ENCODE assay signal across 21 cellular contexts in the genomic region with DNA sequence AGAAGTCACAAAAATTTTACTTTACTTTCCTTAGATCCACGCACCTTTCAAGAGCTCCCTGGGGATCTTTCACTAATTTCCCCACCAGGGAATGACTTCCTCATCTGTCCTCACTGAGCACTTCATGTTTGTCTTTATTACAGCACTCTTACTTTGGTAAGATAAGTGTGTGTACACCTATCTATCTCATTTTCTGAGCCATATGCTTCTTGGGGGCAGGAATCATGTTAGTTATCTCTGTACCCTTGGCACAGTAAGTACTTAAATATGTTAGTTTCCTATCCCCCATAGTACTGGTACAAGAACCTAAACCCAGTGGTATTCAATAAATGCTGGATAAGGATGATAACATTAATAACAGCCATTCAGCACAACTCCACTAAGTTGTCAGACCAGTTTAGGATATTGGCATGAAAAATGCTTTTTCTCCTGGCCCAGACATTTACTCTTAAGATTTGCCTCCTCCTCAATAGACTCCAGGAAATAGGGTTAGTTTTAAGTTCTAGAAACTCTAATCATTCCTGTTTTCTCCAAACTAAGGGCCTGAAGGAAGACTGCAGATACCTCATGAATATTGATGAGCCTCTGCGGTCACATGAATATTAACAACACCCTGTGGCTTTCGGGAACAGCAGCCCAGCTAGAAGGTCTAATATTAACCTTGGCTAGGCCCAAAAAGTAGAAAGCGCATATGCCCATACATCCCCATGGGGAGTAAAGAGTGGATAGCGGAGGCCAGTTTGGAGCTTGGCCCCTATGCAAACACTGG. TPM values are rescaled to one million over a fixed set of nuclear protein-coding genes. Genes with fewer than 3 reads are reported as not detected.
DNase-seq lines count a peak whose midpoint lies in the region; FAIRE-seq and TF ChIP-seq lines count a peak whose summit lies in the region.
"Had no signal": no experiment of that assay in that cellular context is flagged by ENCODE, and none has a peak within 500 bp of the region (broad histone marks: within the 10 kb centered on the region; RNA-seq: fewer than 3 reads in every experiment).

No MANE protein-coding gene starts in this region.

- POLR2A ChIA-PET in Caco-2 (lab: Charles Lee): no interaction called here

- no peaks in the 10 kb centered on the region for H3K9me3 ChIP-seq in Caco-2
- H3K9me3 ChIP-seq in SK-N-MC (ENCODE audit: low read depth, low read length): no peaks in the 10 kb centered on the region
- H3K9me3 ChIP-seq in osteoblast (ENCODE audit: low read depth, low read length): no peaks in the 10 kb centered on the region
- H3K9me3 ChIP-seq: vagina had no signal

- H4K20me1 ChIP-seq in osteoblast (ENCODE audit: insufficient read depth, low read length): peaks cover 19% of the 10 kb centered on the region

- intact Hi-C loops in Caco-2 (cut with micrococcal nuclease; ENCODE audit: unreplicated experiment): no loop called here

- no TSS peak for BruUV-seq in Caco-2 (replicated peaks; lab: Mats Ljungman, UMichigan)

- H3K27me3 Mint-ChIP-seq in Caco-2 (ENCODE audit: insufficient read depth, unreplicated experiment): no peaks in the 10 kb centered on the region
- H3K27me3 Mint-ChIP-seq: activated CD4-positive, alpha-beta T cell treated with anti-CD3 and anti-CD28 coated beads for 36 hours; dendritic cell treated with granulocyte-macrophage colony-stimulating factor and Interleukin-4, amounts not matched to agents 40 ng/mL and 50 ng/mL, for 4 days; memory B cell; stimulated activated naive CD8-positive, alpha-beta T cell treated with anti-CD3 and anti-CD28 coated beads, Interleukin-15, Interleukin-2, amounts not matched to agents 100 ng/mL and 50 ng/mL, for 24 hours had no signal

- H3K9me3 Mint-ChIP-seq in Caco-2 (ENCODE audit: unreplicated experiment): no peaks in the 10 kb centered on the region
- H3K9me3 Mint-ChIP-seq: dendritic cell treated with granulocyte-macrophage colony-stimulating factor and Interleukin-4, amounts not matched to agents 40 ng/mL and 50 ng/mL, for 4 days; HFFc6; memory B cell; neural progenitor cell; stimulated activated naive CD8-positive, alpha-beta T cell treated with anti-CD3 and anti-CD28 coated beads, Interleukin-15, Interleukin-2, amounts not matched to agents 100 ng/mL and 50 ng/mL, for 24 hours had no signal

- no peak overlapping the region for H2AFZ ChIP-seq in osteoblast (ENCODE audit: low read length)
- H2AFZ ChIP-seq: neural progenitor cell had no signal

- in situ Hi-C loops in KBM-7 (cut with MboI; ENCODE audit: low pct_unique_long_range_greater_than_20kb, low sequenced_read_pairs): no loop called here

- TF ChIP-seq CTCF in Caco-2 (IDR thresholded peaks at IDR 0.05; ENCODE audit: insufficient read depth in 1 of 2, low read depth in 1 of 2, low read length in 1 of 2, severe bottlenecking in 1 of 2, unreplicated experiment in 1 of 2): no peak
- TF ChIP-seq CTCF in osteoblast (IDR thresholded peaks at IDR 0.05; ENCODE audit: extremely low read depth, low read depth, low read length): no peak

- H3K79me2 ChIP-seq in osteoblast (ENCODE audit: insufficient read depth, low read length): no peaks in the 10 kb centered on the region

- H3K36me3 ChIP-seq in Caco-2 (ENCODE audit: control insufficient read depth, insufficient read depth, low read length) (no peaks in the 10 kb centered on the region), SK-N-MC (ENCODE audit: insufficient read depth, low read length) (no peaks in the 10 kb centered on the region), osteoblast (ENCODE audit: insufficient read depth, low read length) (no peaks in the 10 kb centered on the region)
- H3K36me3 ChIP-seq: neural progenitor cell, vagina had no signal

- peaks cover 63% of the 10 kb centered on the region for H3K4me1 Mint-ChIP-seq in Caco-2 (ENCODE audit: low read depth, unreplicated experiment)

- FAIRE-seq in urothelium cell line (lab: Jason Lieb, UNC): no peak
- FAIRE-seq: G401.6, GM12891 had no signal

- H3K4me3 Mint-ChIP-seq in Caco-2 (ENCODE audit: unreplicated experiment): no peak overlapping the region
- H3K4me3 Mint-ChIP-seq: activated CD4-positive, alpha-beta T cell treated with anti-CD3 and anti-CD28 coated beads for 36 hours; dendritic cell treated with granulocyte-macrophage colony-stimulating factor and Interleukin-4, amounts not matched to agents 40 ng/mL and 50 ng/mL, for 4 days; HFFc6; memory B cell; neural progenitor cell; stimulated activated naive CD8-positive, alpha-beta T cell treated with anti-CD3 and anti-CD28 coated beads, Interleukin-15, Interleukin-2, amounts not matched to agents 100 ng/mL and 50 ng/mL, for 24 hours had no signal

- no peaks in the 10 kb centered on the region for H3K27me3 ChIP-seq in Caco-2 (replicated peaks; ENCODE audit: control insufficient read depth, insufficient read depth, low read length)
- no peaks in the 10 kb centered on the region for H3K27me3 ChIP-seq in osteoblast (ENCODE audit: insufficient read depth, low read length)
- H3K27me3 ChIP-seq: neural progenitor cell, vagina had no signal

- peak overlapping the region; percentile 25 for H3K27ac Mint-ChIP-seq in Caco-2 (ENCODE audit: unreplicated experiment)
- H3K27ac Mint-ChIP-seq: activated CD4-positive, alpha-beta T cell treated with anti-CD3 and anti-CD28 coated beads for 36 hours; dendritic cell treated with granulocyte-macrophage colony-stimulating factor and Interleukin-4, amounts not matched to agents 40 ng/mL and 50 ng/mL, for 4 days; HFFc6; memory B cell; neural progenitor cell; stimulated activated naive CD8-positive, alpha-beta T cell treated with anti-CD3 and anti-CD28 coated beads, Interleukin-15, Interleukin-2, amounts not matched to agents 100 ng/mL and 50 ng/mL, for 24 hours had no signal

- H3K4me1 ChIP-seq in Caco-2 (peaks cover 55% of the 10 kb centered on the region), osteoblast (ENCODE audit: insufficient read depth, low read length) (peaks cover 24% of the 10 kb centered on the region)

- H3K4me3 ChIP-seq in Caco-2 (ENCODE audit: low read depth, low read length) (no peak overlapping the region), SK-N-MC (peak overlapping the region; percentile 62), osteoblast (ENCODE audit: insufficient read depth, low read length) (no peak overlapping the region)
- H3K4me3 ChIP-seq: neural progenitor cell, vagina had no signal

- H3K27ac ChIP-seq in SK-N-MC: peak overlapping the region; percentile 82
- H3K27ac ChIP-seq in osteoblast (ENCODE audit: low read depth, low read length): no peak overlapping the region
- H3K27ac ChIP-seq: neural progenitor cell, vagina had no signal

- H3K9ac ChIP-seq in SK-N-MC (ENCODE audit: insufficient read length): peak overlapping the region; percentile 16
- H3K9ac ChIP-seq: neural progenitor cell had no signal

- peaks cover 6% of the 10 kb centered on the region for H3K36me3 Mint-ChIP-seq in Caco-2 (ENCODE audit: insufficient read depth, unreplicated experiment)
- H3K36me3 Mint-ChIP-seq: neural progenitor cell had no signal

- CTCF ChIA-PET in Caco-2 (lab: Charles Lee): interaction anchor here (0.8 to 8.1 kb wide), 5 partner anchors 18 to 93 kb away, joined by 5 to 89 read pairs (median 6); no protein-coding TSS in a partner anchor

- no peak overlapping the region for H3K4me2 ChIP-seq in osteoblast (ENCODE audit: insufficient read depth, low read length)
- H3K4me2 ChIP-seq: neural progenitor cell had no signal

- no peak for DNase-seq in Caco-2
- DNase-seq in SK-N-MC (ENCODE audit: low read depth, low spot score): peak; percentile 94
- DNase-seq in fibroblast of gingiva (ENCODE audit: low read depth): peak; percentile 11
- DNase-seq in osteoblast (ENCODE audit: insufficient read length, low spot score, missing footprints): peak; percentile 5
- no peak for DNase-seq in cerebellar nuclear complex (lab: John Stamatoyannopoulos, UW)
- no peak for DNase-seq in DMS114 treated with DMSO at 0.1 percent for 48 hours (lab: John Stamatoyannopoulos, UW; ENCODE audit: unreplicated experiment)
- DNase-seq in KBM-7: no peak
- no peak for DNase-seq in urothelium cell line (ENCODE audit: low spot score)
- DNase-seq: activated CD4-positive, alpha-beta T cell treated with anti-CD3 and anti-CD28 coated beads for 36 hours; activated gamma-delta T cell; aorta; HFFc6; NCI-H446; SHP77 treated with DMSO at 0.1 percent for 48 hours had no signal

RNA-seq across cellular contexts. Expression of gene NHEJ1, which starts 38.2 kb away (rescaled TPM):
- total RNA-seq in Caco-2 (2022): 28.5 and 29.6 TPM in 2 replicates
- total RNA-seq in osteoblast: 21.7 and 23.0 TPM in 2 replicates

RNA-seq across cellular contexts. Expression of gene SLC23A3, which starts 47.4 kb away (rescaled TPM):
- total RNA-seq in Caco-2 (2022) (6.5 and 7.1 TPM in 2 replicates), osteoblast (1.4 and 1.5 TPM in 2 replicates)

RNA-seq across cellular contexts. Expression of gene CNPPD1, which starts 54.3 kb away (rescaled TPM):
- total RNA-seq in Caco-2 (2022) (59.3 and 62.9 TPM in 2 replicates), osteoblast (26.1 and 26.5 TPM in 2 replicates)

RNA-seq across cellular contexts. Expression of gene RETREG2, which starts 55.7 kb away (rescaled TPM):
- total RNA-seq in Caco-2 (2022) (59.5 and 62.0 TPM in 2 replicates), osteoblast (109 and 121 TPM in 2 replicates)

Comparison
In these comparisons a context has a peak if more than half of its experiments do, and no peak if none do; other contexts are left out.
1. DNase-seq: peak in SK-N-MC (single experiment), fibroblast of gingiva (single experiment) and osteoblast (single experiment); none in Caco-2 (0 of 2), cerebellar nuclear complex (0 of 2), DMS114 treated with DMSO at 0.1 percent for 48 hours (single experiment), KBM-7 (single experiment) and urothelium cell line (single experiment).